In genomic region chr1:32071758-32072621, GRCh38 we compare ENCODE assay signal across 8 cellular contexts. TPM values are rescaled to one million over a fixed set of nuclear protein-coding genes. Genes with fewer than 3 reads are reported as not detected.
DNase-seq lines count a peak whose midpoint lies in the region; ATAC-seq, FAIRE-seq and TF ChIP-seq lines count a peak whose summit lies in the region.

No MANE protein-coding gene starts in this region.

- H3K9me3 ChIP-seq in astrocyte (ENCODE audit: insufficient read depth, low read depth, low read length) = no peaks in the 10 kb centered on the region
- H3K9me3 ChIP-seq in testis = no peaks in the 10 kb centered on the region

- H3K9ac ChIP-seq in astrocyte (ENCODE audit: low read length) = peak overlapping the region; percentile 84

- no peaks in the 10 kb centered on the region for H3K27me3 Mint-ChIP-seq in astrocyte (ENCODE audit: low read depth, unreplicated experiment)

- TF ChIP-seq CTCF in astrocyte (IDR thresholded peaks at IDR 0.05; ENCODE audit: insufficient read depth, low read depth, low read length) (no peak), testis (IDR thresholded peaks at IDR 0.05) (no peak)

- peaks cover 24% of the 10 kb centered on the region for H4K20me1 ChIP-seq in astrocyte (ENCODE audit: insufficient read depth, low read length)

- WGBS in testis, 2 donors = 12 to 13% methylated on average over 14 of the region's 14 CpGs

- no peak for TF ChIP-seq POLR2A in testis (IDR thresholded peaks at IDR 0.05)

- H3K27me3 ChIP-seq in astrocyte (ENCODE audit: insufficient read depth, low read length) (no peaks in the 10 kb centered on the region), layer of hippocampus (ENCODE audit: control insufficient read depth, insufficient read depth, low read length) (no peaks in the 10 kb centered on the region), testis (no peaks in the 10 kb centered on the region)

- H3K4me3 Mint-ChIP-seq in astrocyte (ENCODE audit: unreplicated experiment) = peak overlapping the region; percentile 93

- peak overlapping the region; percentile 29 for H2AFZ ChIP-seq in astrocyte (ENCODE audit: low read depth, low read length)

- ATAC-seq in HG02938 (IDR thresholded peaks at IDR 0.05; ENCODE audit: unreplicated experiment) = no peak

- H3K4me1 ChIP-seq in astrocyte (ENCODE audit: insufficient read depth, low read length) = peaks cover 28% of the 10 kb centered on the region
- H3K4me1 ChIP-seq in testis = peaks cover 11% of the 10 kb centered on the region

- peak overlapping the region; percentile 83 for H3K4me2 ChIP-seq in astrocyte (ENCODE audit: low read length)

- H3K79me2 ChIP-seq in astrocyte (ENCODE audit: insufficient read depth, low read length) = peaks cover 30% of the 10 kb centered on the region

- no peaks in the 10 kb centered on the region for H3K9me3 Mint-ChIP-seq in astrocyte (ENCODE audit: unreplicated experiment)

- H3K36me3 ChIP-seq in astrocyte (ENCODE audit: insufficient read depth, low read length) (peaks cover 6% of the 10 kb centered on the region), testis (ENCODE audit: low read depth, missing control alignments) (no peaks in the 10 kb centered on the region)

- in situ Hi-C loops in ACHN (cut with HindIII; ENCODE audit: low pct_ligation_motif_present, low pct_unique_long_range_greater_than_20kb, low sequenced_read_pairs) = no loop called here

- intact Hi-C loops in testis (cut with DNase I; ENCODE audit: low total_unique reads) = no loop called here

- peaks cover 23% of the 10 kb centered on the region for H3K4me1 Mint-ChIP-seq in astrocyte (ENCODE audit: low read depth, unreplicated experiment)

- DNase-seq in DMS79 treated with DMSO at 0.1 percent for 48 hours (lab: John Stamatoyannopoulos, UW) (peak; percentile 83), DMS79 (lab: John Stamatoyannopoulos, UW) (no peak), M059J (ENCODE audit: low read depth) (peak; percentile 75), astrocyte (ENCODE audit: low read depth) (peak; percentile 59), testis (no peak), ACHN (no peak)

- FAIRE-seq in astrocyte (lab: Jason Lieb, UNC) = no peak

- peak overlapping the region; percentile 10 for H3K27ac Mint-ChIP-seq in astrocyte (ENCODE audit: unreplicated experiment)

- H3K36me3 Mint-ChIP-seq in astrocyte (ENCODE audit: low read depth, unreplicated experiment) = peaks cover 5% of the 10 kb centered on the region

- H3K4me3 ChIP-seq in astrocyte (ENCODE audit: insufficient read depth, low read depth, low read length) (peak overlapping the region; percentile 67), testis (peak overlapping the region; percentile 79 to 81)

- H3K27ac ChIP-seq in astrocyte (ENCODE audit: low read depth, low read length) (peak overlapping the region; percentile 82), layer of hippocampus (ENCODE audit: low read depth, low read length) (peak overlapping the region; percentile 98), testis (peak overlapping the region; percentile 94 to 95)

RNA-seq across cellular contexts. Expression of gene TMEM39B, which starts 0.7 kb away (rescaled TPM):
- 13.9 and 16.1 TPM in 2 replicates for total RNA-seq in M059J (2014; rRNA removed; shearing (Covaris generic))
- total RNA-seq in astrocyte = 11.8 and 13.3 TPM in 2 replicates
- 10 to 100 TPM; 15.7 to 16.9 TPM for total RNA-seq in testis
- polyA plus RNA-seq in testis (ENCODE audit: insufficient read depth, low read depth, low replicate concordance) = 24.0 TPM

RNA-seq across cellular contexts. Expression of gene KPNA6, which starts 35.9 kb away (rescaled TPM):
- 49.8 and 73.0 TPM in 2 replicates for total RNA-seq in M059J (2014; rRNA removed; shearing (Covaris generic))
- total RNA-seq in astrocyte = 113 and 122 TPM in 2 replicates
- total RNA-seq in testis = 10 to 100 TPM; 56.5 to 64.6 TPM
- 107 TPM for polyA plus RNA-seq in testis (ENCODE audit: insufficient read depth, low read depth, low replicate concordance)

RNA-seq across cellular contexts. Expression of gene KHDRBS1, which starts 58.3 kb away (rescaled TPM):
- total RNA-seq in M059J (2014; rRNA removed; shearing (Covaris generic)) = 59.2 and 102 TPM in 2 replicates
- total RNA-seq in astrocyte (126 and 139 TPM in 2 replicates), testis (10 to 100 TPM; 90.4 to 95.0 TPM)
- polyA plus RNA-seq in testis (ENCODE audit: insufficient read depth, low read depth, low replicate concordance) = 133 TPM

Comparison
In these comparisons a context has a peak if more than half of its experiments do, and no peak if none do; other contexts are left out.
1. DNase-seq: peak in DMS79 treated with DMSO at 0.1 percent for 48 hours (single experiment), M059J (single experiment) and astrocyte (single experiment); none in DMS79 (single experiment), testis (single experiment) and ACHN (single experiment).
2. Peak in every context shown above with its lines, with median percentiles within 50 percentile points of each other: H3K27ac ChIP-seq.